Comparison of ENCODE assay signal across 30 cellular contexts in the genomic region with DNA sequence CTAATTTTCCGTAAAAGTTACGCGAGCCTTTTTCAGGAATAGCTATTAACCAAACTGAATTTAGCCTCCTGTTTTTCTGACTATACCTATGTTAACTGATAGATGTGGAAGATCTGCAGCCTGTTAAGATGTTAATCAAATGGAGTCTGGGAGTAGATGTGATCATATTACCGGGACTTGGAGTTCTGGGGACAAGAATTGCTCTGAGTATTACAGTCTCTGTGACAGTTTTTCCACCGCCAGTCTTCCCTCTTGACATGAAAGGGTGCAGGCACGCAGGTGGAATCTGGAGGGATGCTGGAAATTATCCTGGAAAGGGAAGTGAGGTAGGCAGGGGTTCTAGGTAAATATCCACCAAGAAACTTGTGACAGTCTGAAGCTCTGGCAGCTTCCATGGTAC.
"Had no signal": no experiment of that assay in that cellular context is flagged by ENCODE, and none has a peak within 500 bp of the region (broad histone marks: within the 10 kb centered on the region; RNA-seq: fewer than 3 reads in every experiment).

No MANE protein-coding gene starts in this region.

- H3K27me3 ChIP-seq: adrenal gland, body of pancreas, esophagus muscularis mucosa, foreskin keratinocyte, gastrocnemius medialis had no signal

- H3K9me3 ChIP-seq: adrenal gland, body of pancreas, esophagus muscularis mucosa, gastrocnemius medialis, heart left ventricle had no signal

- H3K36me3 ChIP-seq: adrenal gland, esophagus muscularis mucosa, gastrocnemius medialis, heart left ventricle, WERI-Rb-1 had no signal

- H3K4me1 ChIP-seq: adrenal gland, body of pancreas, esophagus muscularis mucosa had no signal

- H3K27ac ChIP-seq: adrenal gland, body of pancreas, esophagus muscularis mucosa, foreskin keratinocyte, gastrocnemius medialis, heart left ventricle, WERI-Rb-1 had no signal

- DNase-seq: activated B cell treated with CpG ODN at 0.5 μM for 24 hours; activated CD4-positive, alpha-beta memory T cell treated with anti-CD3 and anti-CD28 coated beads for 36 hours; activated CD4-positive, alpha-beta T cell treated with anti-CD3 and anti-CD28 coated beads for 36 hours; activated CD4-positive, alpha-beta T cell treated with anti-CD3 and anti-CD28 coated beads, Interleukin-2, amount 10 ng/mL, durations not matched to agents 24 days and 14 days; activated CD8-positive, alpha-beta memory T cell treated with anti-CD3 and anti-CD28 coated beads, Interleukin-2, amount 10 ng/mL, durations not matched to agents 7 days and 5 days; activated CD8-positive, alpha-beta memory T cell treated with anti-CD3 and anti-CD28 coated beads, Interleukin-2, amount 50 U/mL, for 4 hours; activated CD8-positive, alpha-beta T cell treated with anti-CD3 and anti-CD28 coated beads, Interleukin-2, amount 10 ng/mL, durations not matched to agents 7 days and 5 days; activated effector memory CD4-positive, alpha-beta T cell treated with anti-CD3 and anti-CD28 coated beads, Interleukin-2, amount 50 U/mL, for 16 hours; activated naive CD4-positive, alpha-beta T cell treated with anti-CD3 and anti-CD28 coated beads for 36 hours; activated naive CD8-positive, alpha-beta T cell treated with anti-CD3 and anti-CD28 coated beads for 36 hours; activated naive CD8-positive, alpha-beta T cell treated with anti-CD3 and anti-CD28 coated beads, Interleukin-2, amount 50 U/mL, for 24 hours; activated T-cell treated with anti-CD3 and anti-CD28 coated beads, Interleukin-2, amount 50 U/mL, for 1 hour; activated T-cell treated with anti-CD3 and anti-CD28 coated beads, Interleukin-2, amount 50 U/mL, for 48 hours; adrenal gland; aorta; body of pancreas; caudate nucleus; cortex of kidney; dermis blood vessel endothelial cell; effector CD4-positive, alpha-beta T cell; effector memory CD8-positive, alpha-beta T cell; erythroblast; foreskin keratinocyte; gastrocnemius medialis; glutamatergic neuron; heart left ventricle; T1000 had no signal

- H3K4me3 ChIP-seq: adrenal gland, body of pancreas, esophagus muscularis mucosa, gastrocnemius medialis, heart left ventricle had no signal

- ATAC-seq: activated CD4-positive, alpha-beta T cell treated with anti-CD3 and anti-CD28 coated beads for 36 hours; activated CD4-positive, CD25-positive, alpha-beta regulatory T cell treated with anti-CD3 and anti-CD28 coated beads, Interleukin-2, amount 50 U/mL, for 24 hours; activated CD8-positive, alpha-beta memory T cell treated with anti-CD3 and anti-CD28 coated beads, Interleukin-2, amount 10 ng/mL, durations not matched to agents 7 days and 5 days; activated CD8-positive, alpha-beta T cell treated with anti-CD3 and anti-CD28 coated beads, Interleukin-2, amount 10 ng/mL, durations not matched to agents 7 days and 5 days; activated naive CD8-positive, alpha-beta T cell treated with anti-CD3 and anti-CD28 coated beads, Interleukin-2, amount 50 U/mL, for 24 hours; body of pancreas; effector memory CD8-positive, alpha-beta T cell; foreskin keratinocyte; gastrocnemius medialis; heart left ventricle had no signal
